Comparison of ENCODE assay signal across 10 cellular contexts in genomic region chr9:110116543-110116885, GRCh38.
A peak's percentile ranks its signal among the peaks of the same experiment; 100 is the strongest.
DNase-seq lines count a peak whose midpoint lies in the region; TF ChIP-seq lines count a peak whose summit lies in the region.
"Had no signal": no experiment of that assay in that cellular context is flagged by ENCODE, and none has a peak within 500 bp of the region (broad histone marks: within the 10 kb centered on the region; RNA-seq: fewer than 3 reads in every experiment).

No MANE protein-coding gene starts in this region.

- H2AFZ ChIP-seq in trophoblast cell (ENCODE audit: insufficient read depth, low read length, poor library complexity): no peak overlapping the region

- no peak overlapping the region for H3K23ac ChIP-seq in trophoblast cell (ENCODE audit: low read length)

- intact Hi-C loops in spleen (cut with DNase I; ENCODE audit: low total_unique reads): no loop called here
- intact Hi-C loops in testis (cut with DNase I; ENCODE audit: low total_unique reads): no loop called here

- H3K18ac ChIP-seq in trophoblast cell (ENCODE audit: low read length): no peak overlapping the region

- peak overlapping the region; percentile 60 for H3K27ac ChIP-seq in trophoblast cell (ENCODE audit: low read depth, low read length)
- peak overlapping the region in 1 of 8 donors; percentile 14 for H3K27ac ChIP-seq in spleen
- H3K27ac ChIP-seq in testis: no peak overlapping the region
- H3K27ac ChIP-seq: prostate gland had no signal

- H3K36me3 ChIP-seq in trophoblast cell (ENCODE audit: control insufficient read depth in 1 of 2, insufficient read depth in 2 of 2, low read length in 2 of 2): no peaks in the 10 kb centered on the region
- no peaks in the 10 kb centered on the region for H3K36me3 ChIP-seq in spleen
- H3K36me3 ChIP-seq in testis (ENCODE audit: low read depth, missing control alignments): no peaks in the 10 kb centered on the region
- H3K36me3 ChIP-seq: prostate gland had no signal

- no peak overlapping the region for H4K12ac ChIP-seq in trophoblast cell (ENCODE audit: low read depth, low read length)

- TF ChIP-seq POLR2A in spleen (IDR thresholded peaks at IDR 0.05) (no peak), testis (IDR thresholded peaks at IDR 0.05) (no peak)

- WGBS in trophoblast cell (ENCODE audit: extremely low coverage, insufficient coverage, insufficient read length): no CpG with 5 or more reads among the region's 3 CpGs
- WGBS in spleen, 5 donors: 54 to 67% (median 58%) methylated on average over 3 of the region's 3 CpGs
- WGBS in testis, 2 donors: 61 to 66% methylated on average over 3 of the region's 3 CpGs

- no peaks in the 10 kb centered on the region for H3K9me3 ChIP-seq in trophoblast cell (ENCODE audit: insufficient read depth, low read depth, low read length)
- H3K9me3 ChIP-seq in spleen: no peaks in the 10 kb centered on the region
- no peaks in the 10 kb centered on the region for H3K9me3 ChIP-seq in testis
- H3K9me3 ChIP-seq: prostate gland had no signal

- H3K4ac ChIP-seq in trophoblast cell (ENCODE audit: low read depth, low read length): no peak overlapping the region

- peaks cover 2% of the 10 kb centered on the region for H3K79me2 ChIP-seq in trophoblast cell (ENCODE audit: control insufficient read depth, insufficient read depth, low read length, poor library complexity)

- H4K8ac ChIP-seq in trophoblast cell (ENCODE audit: low read depth, low read length): no peak overlapping the region

- H3K79me1 ChIP-seq in trophoblast cell (ENCODE audit: low read length): peaks cover 9% of the 10 kb centered on the region

- H2AK5ac ChIP-seq in trophoblast cell (ENCODE audit: low read length): no peak overlapping the region

- H3K4me1 ChIP-seq in trophoblast cell (ENCODE audit: control insufficient read depth in 1 of 2, insufficient read depth in 2 of 2, low read length in 2 of 2): peaks cover 15 to 19% of the 10 kb centered on the region in 2 experiments
- H3K4me1 ChIP-seq in spleen: peaks cover 18 to 70% (median 49%) of the 10 kb centered on the region in 6 donors
- peaks cover 13% of the 10 kb centered on the region for H3K4me1 ChIP-seq in testis
- H3K4me1 ChIP-seq: prostate gland had no signal

- H2BK120ac ChIP-seq in trophoblast cell (ENCODE audit: insufficient read depth, low read length, poor library complexity): no peak overlapping the region

- no peak overlapping the region for H4K91ac ChIP-seq in trophoblast cell (ENCODE audit: low read depth, low read length)

- no peak overlapping the region for H3K9ac ChIP-seq in trophoblast cell (ENCODE audit: low read length)

- H2BK12ac ChIP-seq in trophoblast cell (ENCODE audit: low read length): no peak overlapping the region

- TF ChIP-seq CTCF in fibroblast of pulmonary artery (IDR thresholded peaks at IDR 0.05; ENCODE audit: low read length, missing control alignments) (no peak), spleen (IDR thresholded peaks at IDR 0.05 in 8 of 11, conservative IDR thresholded peaks at IDR 0.05 in 3 of 11) (no peak), testis (IDR thresholded peaks at IDR 0.05) (no peak)

- no peak overlapping the region for H3K4me2 ChIP-seq in trophoblast cell (ENCODE audit: low read length)

- H2BK5ac ChIP-seq in trophoblast cell (ENCODE audit: low read depth, low read length, poor library complexity): no peak overlapping the region

- H3K27me3 ChIP-seq in trophoblast cell (ENCODE audit: insufficient read depth, low read length) (no peaks in the 10 kb centered on the region), spleen (replicated peaks in 1 of 7) (no peaks in the 10 kb centered on the region), testis (no peaks in the 10 kb centered on the region)

- DNase-seq in EL (peak; percentile 96), NCI-H69 (lab: John Stamatoyannopoulos, UW) (peak; percentile 48), fibroblast of pulmonary artery (ENCODE audit: low read depth) (peak; percentile 98), trophoblast cell (peak; percentile 67 to 82), NCI-H345 (lab: John Stamatoyannopoulos, UW) (no peak), spleen (no peak), testis (no peak), nucleus accumbens (lab: John Stamatoyannopoulos, UW) (no peak)
- DNase-seq: central memory CD4-positive, alpha-beta T cell had no signal

- H3K14ac ChIP-seq in trophoblast cell (ENCODE audit: low read length): no peak overlapping the region

- no peak overlapping the region for H3K4me3 ChIP-seq in fibroblast of pulmonary artery (replicated peaks; ENCODE audit: low read depth, low read length)
- no peak overlapping the region for H3K4me3 ChIP-seq in trophoblast cell (ENCODE audit: low read depth, low read length)
- no peak overlapping the region for H3K4me3 ChIP-seq in spleen
- no peak overlapping the region for H3K4me3 ChIP-seq in testis
- H3K4me3 ChIP-seq: prostate gland had no signal

Comparison
In these comparisons a context has a peak if more than half of its experiments do, and no peak if none do; other contexts are left out.
1. DNase-seq: peak in EL (single experiment), NCI-H69 (single experiment), fibroblast of pulmonary artery (single experiment) and trophoblast cell (2 of 2); none in NCI-H345 (single experiment), spleen (single experiment), testis (single experiment) and nucleus accumbens (0 of 56).